Comparison of ENCODE assay signal across 11 cellular contexts in genomic region chr10:125155101-125155500, GRCh38. TPM values are rescaled to one million over a fixed set of nuclear protein-coding genes. Genes with fewer than 3 reads are reported as not detected.
A peak's percentile ranks its signal among the peaks of the same experiment; 100 is the strongest.
DNase-seq lines count a peak whose midpoint lies in the region; ATAC-seq and TF ChIP-seq lines count a peak whose summit lies in the region.
"Had no signal": no experiment of that assay in that cellular context is flagged by ENCODE, and none has a peak within 500 bp of the region (broad histone marks: within the 10 kb centered on the region; RNA-seq: fewer than 3 reads in every experiment).

No MANE protein-coding gene starts in this region.

- no peak overlapping the region for H3K27ac Mint-ChIP-seq in CD8-positive, alpha-beta memory T cell
- H3K27ac Mint-ChIP-seq: IgD-negative memory B cell had no signal

- peaks cover 28 to 67% of the 10 kb centered on the region in 2 donors for H3K27me3 Mint-ChIP-seq in CD8-positive, alpha-beta memory T cell

- DNase-seq in CD8-positive, alpha-beta memory T cell = no peak
- DNase-seq in ascending aorta (ENCODE audit: low spot score in 2 of 2) (no peak), hippocampal formation (lab: John Stamatoyannopoulos, UW) (peak; percentile 40 to 53), pons (ENCODE audit: low spot score) (peak; percentile 80), hepatic stellate cell (ENCODE audit: low spot score) (no peak), activated T-cell treated with anti-CD3 and anti-CD28 coated beads for 4 hours (no peak)
- DNase-seq: DND-41, RPMI8226 had no signal

- H3K9me3 ChIP-seq in CD8-positive, alpha-beta memory T cell (ENCODE audit: low read length) = no peaks in the 10 kb centered on the region
- H3K9me3 ChIP-seq in ascending aorta = no peaks in the 10 kb centered on the region

- H3K4me3 Mint-ChIP-seq in CD8-positive, alpha-beta memory T cell = no peak overlapping the region
- H3K4me3 Mint-ChIP-seq: IgD-negative memory B cell had no signal

- CTCF ChIA-PET in CD8-positive, alpha-beta memory T cell (lab: Charles Lee) = no interaction called here

- no peaks in the 10 kb centered on the region for H3K36me3 ChIP-seq in CD8-positive, alpha-beta memory T cell (ENCODE audit: insufficient read depth, low read length)
- peaks cover 0 to 3% of the 10 kb centered on the region in 2 donors for H3K36me3 ChIP-seq in ascending aorta

- peaks cover 5% of the 10 kb centered on the region for H3K27me3 ChIP-seq in CD8-positive, alpha-beta memory T cell (ENCODE audit: insufficient read depth, low read length, poor library complexity, severe bottlenecking)
- H3K27me3 ChIP-seq in ascending aorta = no peaks in the 10 kb centered on the region

- no peak for TF ChIP-seq CTCF in ascending aorta (IDR thresholded peaks at IDR 0.05)

- H3K27ac ChIP-seq in CD8-positive, alpha-beta memory T cell (ENCODE audit: low read depth, low read length) = peak overlapping the region; percentile 29
- peak overlapping the region; percentile 28 to 80 for H3K27ac ChIP-seq in ascending aorta

- POLR2A ChIA-PET in CD8-positive, alpha-beta memory T cell (lab: Charles Lee) = no interaction called here

- peaks cover 5% of the 10 kb centered on the region for H3K4me1 ChIP-seq in CD8-positive, alpha-beta memory T cell (ENCODE audit: insufficient read depth, low read length)
- H3K4me1 ChIP-seq in ascending aorta = peaks cover 28 to 56% of the 10 kb centered on the region in 2 donors

- peaks cover 7 to 19% (median 12%) of the 10 kb centered on the region in 3 donors for H3K4me1 Mint-ChIP-seq in CD8-positive, alpha-beta memory T cell

- peaks cover 0 to 5% (median 0%) of the 10 kb centered on the region in 5 donors for H3K9me3 Mint-ChIP-seq in CD8-positive, alpha-beta memory T cell

- no peak overlapping the region for H3K4me3 ChIP-seq in CD8-positive, alpha-beta memory T cell (ENCODE audit: low read length)
- peak overlapping the region in 1 of 2 donors; percentile 51 for H3K4me3 ChIP-seq in ascending aorta

- ATAC-seq in HG03039 (IDR thresholded peaks at IDR 0.05; ENCODE audit: unreplicated experiment) = no peak
- ATAC-seq in HG02884 (IDR thresholded peaks at IDR 0.05; ENCODE audit: unreplicated experiment) = no peak

- H3K36me3 Mint-ChIP-seq in CD8-positive, alpha-beta memory T cell = no peaks in the 10 kb centered on the region
- H3K36me3 Mint-ChIP-seq: IgD-negative memory B cell had no signal

- intact Hi-C loops in ascending aorta (cut with DNase I) = loop anchor here (5.0 kb wide), 1 partner anchor 238 kb away; no protein-coding TSS in a partner anchor

RNA-seq across cellular contexts. Expression of gene CTBP2, which starts 5.3 kb away (rescaled TPM):
- 1 to 10 TPM; 1.4 to 1.8 TPM for total RNA-seq in CD8-positive, alpha-beta memory T cell
- polyA plus RNA-seq in CD8-positive, alpha-beta memory T cell = 2.8 TPM
- total RNA-seq in ascending aorta = 57.7 TPM

Comparison
In these comparisons a context has a peak if more than half of its experiments do, and no peak if none do; other contexts are left out.
1. DNase-seq: peak in hippocampal formation (2 of 2) and pons (single experiment); none in CD8-positive, alpha-beta memory T cell (0 of 5), ascending aorta (0 of 2), hepatic stellate cell (single experiment) and activated T-cell treated with anti-CD3 and anti-CD28 coated beads for 4 hours (single experiment).
2. RNA of gene CTBP2, which starts 5.3 kb away (total RNA-seq): 57.7 TPM in ascending aorta (single experiment); 1.4 to 1.8 TPM in CD8-positive, alpha-beta memory T cell; every median in the first group is over 10 times any median in the second.